ENCODE assay signal across 33 cellular contexts in genomic region chr1:108523829-108524228, GRCh38.
"Had no signal": no experiment of that assay in that cellular context is flagged by ENCODE, and none has a peak within 500 bp of the region (broad histone marks: within the 10 kb centered on the region; RNA-seq: fewer than 3 reads in every experiment).

No MANE protein-coding gene starts in this region.

- H3K9me3 ChIP-seq: adrenal gland, ascending aorta, body of pancreas, breast epithelium had no signal

- ATAC-seq: activated naive CD4-positive, alpha-beta T cell treated with anti-CD3 and anti-CD28 coated beads, Interleukin-2, amount 50 U/mL, for 72 hours; activated naive CD8-positive, alpha-beta T cell treated with anti-CD3 and anti-CD28 coated beads, Interleukin-2, amount 50 U/mL, for 24 hours; activated T-cell treated with anti-CD3 and anti-CD28 coated beads, Interleukin-2, amount 50 U/mL, for 4 hours; activated T-cell treated with anti-CD3 and anti-CD28 coated beads, Interleukin-2, amount 50 U/mL, for 72 hours; activated T-helper 17 cell treated with anti-CD3 and anti-CD28 coated beads, Interleukin-2, amount 50 U/mL, for 72 hours; body of pancreas had no signal

- H3K27ac ChIP-seq: adrenal gland, ascending aorta, body of pancreas, brain microvascular endothelial cell, breast epithelium, cardiac muscle cell had no signal

- H3K27me3 ChIP-seq: adrenal gland, ascending aorta, body of pancreas, breast epithelium, cardiac muscle cell had no signal

- FAIRE-seq: bronchial epithelial cell had no signal

- H3K36me3 ChIP-seq: adrenal gland, ascending aorta, brain microvascular endothelial cell, breast epithelium, cardiac muscle cell had no signal

- DNase-seq: activated effector memory CD4-positive, alpha-beta T cell treated with anti-CD3 and anti-CD28 coated beads, Interleukin-2, amount 50 U/mL, for 16 hours; activated effector memory CD4-positive, alpha-beta T cell treated with Interleukin-2 at 50 U/mL for 16 hours; activated gamma-delta T cell; activated gamma-delta T cell treated with Interleukin-2 at 50 U/mL for 16 hours; activated naive CD4-positive, alpha-beta T cell; activated naive CD4-positive, alpha-beta T cell treated with anti-CD3 and anti-CD28 coated beads for 36 hours; activated naive CD4-positive, alpha-beta T cell treated with anti-CD3 and anti-CD28 coated beads, Interleukin-2, amount 10 ng/mL, durations not matched to agents 7 days and 5 days; activated naive CD4-positive, alpha-beta T cell treated with anti-CD3 and anti-CD28 coated beads, Interleukin-2, amount 50 U/mL, for 16 hours; activated naive CD4-positive, alpha-beta T cell treated with Interleukin-2 at 50 U/mL for 16 hours; activated naive CD8-positive, alpha-beta T cell treated with anti-CD3 and anti-CD28 coated beads for 36 hours; activated naive CD8-positive, alpha-beta T cell treated with anti-CD3 and anti-CD28 coated beads, Interleukin-2, amount 10 ng/mL, durations not matched to agents 7 days and 5 days; activated naive CD8-positive, alpha-beta T cell treated with anti-CD3 and anti-CD28 coated beads, Interleukin-2, amount 50 U/mL, for 24 hours; activated T-cell treated with anti-CD3 and anti-CD28 coated beads, Interleukin-2, amount 50 U/mL, for 1 hour; activated T-cell treated with anti-CD3 and anti-CD28 coated beads, Interleukin-2, amount 50 U/mL, for 24 hours; activated T-cell treated with anti-CD3 and anti-CD28 coated beads, Interleukin-2, amount 50 U/mL, for 4 hours; activated T-cell treated with anti-CD3 and anti-CD28 coated beads, Interleukin-2, amount 50 U/mL, for 48 hours; activated T-cell treated with anti-CD3 and anti-CD28 coated beads, Interleukin-2, amount 50 U/mL, for 72 hours; adrenal gland; amniotic stem cell; amygdala; anterior cingulate cortex; aorta; body of pancreas; brain microvascular endothelial cell; caudate nucleus; central memory CD4-positive, alpha-beta T cell; cerebellar nuclear complex had no signal

- H3K4me1 ChIP-seq: adrenal gland, ascending aorta, body of pancreas, breast epithelium had no signal

- H3K4me3 ChIP-seq: adrenal gland, ascending aorta, body of pancreas, breast epithelium, cardiac muscle cell had no signal
